ENCODE assay signal across 2 cellular contexts in genomic region chr10:42741536-42741935, GRCh38. TPM values are rescaled to one million over a fixed set of nuclear protein-coding genes. Genes with fewer than 3 reads are reported as not detected.
A peak's percentile ranks its signal among the peaks of the same experiment; 100 is the strongest.
DNase-seq lines count a peak whose midpoint lies in the region; ATAC-seq, FAIRE-seq and TF ChIP-seq lines count a peak whose summit lies in the region.
"Not testable (repeated sequence)": the region's sequence is repeated elsewhere in the genome, so short reads cannot be mapped to it uniquely, and the experiment has no call there.

No MANE protein-coding gene starts in this region.

- TF ChIP-seq EP300 in K562 (IDR thresholded peaks at IDR 0.05; ENCODE audit: low read length), result not testable (repeated sequence)

- H4K20me1 ChIP-seq in DND-41 (ENCODE audit: insufficient read depth, low read length); K562 (replicated peaks; ENCODE audit: control insufficient read depth, insufficient read depth, low read length): not testable (repeated sequence)

- not testable (repeated sequence) for FAIRE-seq in K562 (lab: Jason Lieb, UNC)

- 9% methylated on average over 7 of the region's 7 CpGs for WGBS in K562 (ENCODE audit: insufficient coverage, low coverage, missing lambda C conversion rate)

- not testable (repeated sequence) for BruUV-seq in K562 (replicated peaks; lab: Mats Ljungman, UMichigan)

- H3K79me2 ChIP-seq in DND-41 (ENCODE audit: insufficient read depth, low read length); K562 (ENCODE audit: control insufficient read depth, insufficient read depth, low read length): not testable (repeated sequence)

- ATAC-seq in DND-41 (ENCODE audit: insufficient read depth, low read depth); K562: not testable (repeated sequence)

- not testable (repeated sequence) for H3K9ac ChIP-seq in DND-41 (ENCODE audit: low read depth, low read length); K562 (ENCODE audit: insufficient read depth in 1 of 2, low read depth in 2 of 2, low read length in 2 of 2)

- not testable (repeated sequence) for H3K9me1 ChIP-seq in K562 (ENCODE audit: control insufficient read depth, insufficient read depth, low read length)

- not testable (repeated sequence) for H3K4me1 ChIP-seq in DND-41 (ENCODE audit: insufficient read depth, low read length); K562 (replicated peaks in 1 of 2; ENCODE audit: control insufficient read depth in 2 of 2, insufficient read depth in 2 of 2, low read length in 2 of 2)

- in situ Hi-C loops in K562 (cut with MboI), result not testable (repeated sequence)

- not testable (repeated sequence) for TF ChIP-seq CTCF in DND-41 (IDR thresholded peaks at IDR 0.05; ENCODE audit: borderline replicate concordance, extremely low read depth, low read length, poor library complexity, severe bottlenecking); K562 (IDR thresholded peaks at IDR 0.05 in 2 of 3, conservative IDR thresholded peaks at IDR 0.05 in 1 of 3; ENCODE audit: insufficient read depth in 2 of 3, low read depth in 1 of 3, low read length in 3 of 3)

- CTCF ChIA-PET in K562 (lab: Yijun Ruan, JAX; ENCODE audit: low intra/inter-chr PET ratio), result not testable (repeated sequence)

- not testable (repeated sequence) for H3K27me3 ChIP-seq in DND-41 (ENCODE audit: insufficient read depth, low read length, poor library complexity); K562 (ENCODE audit: control insufficient read depth in 2 of 2, insufficient read depth in 2 of 2, low read length in 2 of 2)

- TF ChIP-seq RAD21 in K562 (CRISPR knock-in tag; conservative IDR thresholded peaks at IDR 0.05 in 1 of 2, IDR thresholded peaks at IDR 0.05 in 1 of 2), result not testable (repeated sequence)

- intact Hi-C loops in K562 (cut with micrococcal nuclease), result not testable (repeated sequence)

- not testable (repeated sequence) for H2AFZ ChIP-seq in DND-41 (ENCODE audit: low read depth, low read length); K562 (ENCODE audit: low read depth, low read length)

- H3K36me3 ChIP-seq in DND-41 (ENCODE audit: insufficient read depth, low read length); K562 (ENCODE audit: control insufficient read depth, insufficient read depth, low read length): not testable (repeated sequence)

- POLR2A ChIA-PET in K562 (lab: Yijun Ruan, JAX), result not testable (repeated sequence)

- not testable (repeated sequence) for H3K27ac ChIP-seq in DND-41 (ENCODE audit: low read length); K562 (ENCODE audit: extremely low read depth, low read depth, low read length)

- TF ChIP-seq POLR2A in K562 (conservative IDR thresholded peaks at IDR 0.05), result not testable (repeated sequence)

- not testable (repeated sequence) for H3K4me2 ChIP-seq in DND-41 (ENCODE audit: insufficient read depth, low read length); K562 (ENCODE audit: insufficient read depth, low read length)

- H3K9me3 ChIP-seq in DND-41 (ENCODE audit: insufficient read depth, low read length, severe bottlenecking); K562 (replicated peaks; ENCODE audit: control insufficient read depth, insufficient read depth, low read depth, low read length): not testable (repeated sequence)

- peak; percentile 4 for DNase-seq in DND-41
- not testable (repeated sequence) for DNase-seq in K562 (ENCODE audit: extremely low read depth in 1 of 4, low spot score in 3 of 4)

- H3K4me3 ChIP-seq in DND-41 (ENCODE audit: low read depth in 1 of 2, low read length in 2 of 2); K562: not testable (repeated sequence)

TF ChIP-seq in K562, 482 proteins besides CTCF, POLR2A, EP300 and RAD21:
- TF ChIP-seq TRIM28 (IDR thresholded peaks at IDR 0.05) (peak; percentile 86), TRIM24 (IDR thresholded peaks at IDR 0.05) (peak in 1 of 2 experiments; percentile 33; a peak in 1 of 4 replicates)
- TF ChIP-seq, protein P1, sequence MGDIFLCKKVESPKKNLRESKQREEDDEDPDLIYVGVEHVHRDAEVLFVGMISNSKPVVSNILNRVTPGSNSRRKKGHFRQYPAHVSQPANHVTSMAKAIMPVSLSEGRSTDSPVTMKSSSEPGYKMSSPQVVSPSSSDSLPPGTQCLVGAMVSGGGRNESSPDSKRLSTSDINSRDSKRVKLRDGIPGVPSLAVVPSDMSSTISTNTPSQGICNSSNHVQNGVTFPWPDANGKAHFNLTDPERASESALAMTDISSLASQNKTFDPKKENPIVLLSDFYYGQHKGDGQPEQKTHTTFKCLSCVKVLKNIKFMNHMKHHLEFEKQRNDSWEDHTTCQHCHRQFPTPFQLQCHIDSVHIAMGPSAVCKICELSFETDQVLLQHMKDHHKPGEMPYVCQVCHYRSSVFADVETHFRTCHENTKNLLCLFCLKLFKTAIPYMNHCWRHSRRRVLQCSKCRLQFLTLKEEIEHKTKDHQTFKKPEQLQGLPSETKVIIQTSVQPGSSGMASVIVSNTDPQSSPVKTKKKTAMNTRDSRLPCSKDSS (IDR thresholded peaks at IDR 0.05; ENCODE audit: low read depth, partially characterized antibody), result peak; percentile 58

RNA-seq across cellular contexts. Expression of gene BMS1, which starts 41.1 kb away (rescaled TPM):
- 13.1 and 30.2 TPM in 2 replicates for total RNA-seq in K562 (2011; cell fraction: chromatin; rRNA removed; ENCODE audit: low replicate concordance)
- 8.0 and 9.3 TPM in 2 replicates for total RNA-seq in K562 (2011; cell fraction: nucleolus; rRNA removed)
- total RNA-seq in K562 (2011; cell fraction: nucleoplasm; rRNA removed), result 12.4 and 12.9 TPM in 2 replicates
- total RNA-seq in K562 (2014; rRNA removed) (36.4 and 37.0 TPM in 2 replicates), K562 (2014; rRNA removed; fragmentation: Illumina TruSeq; extraction: Trizol) (46.9 and 51.6 TPM in 2 replicates), K562 (2015; rRNA removed; fragmentation: Illumina TruSeq; extraction: Trizol) (42.8 and 44.9 TPM in 2 replicates), K562 (2021) (26.8 and 32.7 TPM in 2 replicates)
- polyA plus RNA-seq in K562 (2011; rRNA removed) (9.1 and 13.0 TPM in 2 replicates), K562 (2014; fragmentation: Illumina TruSeq; extraction: Trizol) (34.8 and 40.8 TPM in 2 replicates), K562 (2014; fragmentation: Nextera tagmentation; extraction: Ambion mirVana) (10 to 100 TPM; 11.1 to 25.7 TPM), K562 (2014; rRNA removed) (27.1 and 30.5 TPM in 2 replicates)
- 2.9 and 5.6 TPM in 2 replicates for polyA plus RNA-seq in K562 (2011; cell fraction: cytosol; rRNA removed)
- 9.9 and 10.5 TPM in 2 replicates for polyA plus RNA-seq in K562 (2011; cell fraction: nucleus; rRNA removed)
- 12.8 and 27.5 TPM in 2 replicates for polyA plus RNA-seq in K562 (2012)
- polyA minus RNA-seq in K562 (2011; rRNA and poly(A)+ RNA removed), result 30.2 and 32.3 TPM in 2 replicates
- 13.2 and 14.9 TPM in 2 replicates for polyA minus RNA-seq in K562 (2011; cell fraction: cytosol; rRNA and poly(A)+ RNA removed)
- polyA minus RNA-seq in K562 (2011; cell fraction: nucleus; rRNA and poly(A)+ RNA removed), result 9.0 and 19.2 TPM in 2 replicates
